Comparison of ENCODE assay signal across 9 cellular contexts in the genomic region with DNA sequence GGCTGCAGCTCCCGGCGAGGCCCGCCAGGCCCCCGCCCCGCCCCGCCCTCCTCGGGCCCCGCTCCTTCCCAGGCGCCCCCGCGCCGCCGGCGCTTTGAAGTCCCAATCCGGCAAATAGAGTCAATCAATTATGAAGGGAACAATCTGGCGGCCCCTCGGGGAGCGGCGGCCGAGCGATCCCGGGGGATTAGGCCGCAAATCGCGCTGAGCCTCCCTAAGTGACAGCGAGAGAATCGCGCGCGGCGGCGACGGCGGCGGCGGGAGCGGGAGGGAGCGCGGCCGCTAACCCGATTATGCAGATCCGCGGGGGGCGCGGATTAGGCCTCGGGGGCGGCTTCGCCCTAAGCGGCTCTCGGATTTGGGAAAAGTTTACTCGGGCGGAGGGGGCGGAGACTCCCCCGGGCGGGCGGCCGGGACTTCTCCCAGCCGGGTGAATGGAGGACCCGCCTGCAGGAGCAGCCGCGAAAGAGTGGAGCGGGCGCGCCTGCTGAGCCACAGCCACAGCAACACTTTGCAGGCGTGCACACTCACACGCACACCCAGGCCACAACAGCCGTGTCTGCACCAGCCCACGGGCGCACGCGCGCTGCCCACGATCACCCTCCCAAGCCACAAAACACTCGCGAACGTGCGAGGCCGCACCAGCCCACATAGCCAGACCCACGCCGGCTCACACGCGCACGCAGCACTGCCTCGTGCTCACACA. TPM values are rescaled to one million over a fixed set of nuclear protein-coding genes. Genes with fewer than 3 reads are reported as not detected.
DNase-seq lines count a peak whose midpoint lies in the region; ATAC-seq and TF ChIP-seq lines count a peak whose summit lies in the region.
"Had no signal": no experiment of that assay in that cellular context is flagged by ENCODE, and none has a peak within 500 bp of the region (broad histone marks: within the 10 kb centered on the region; RNA-seq: fewer than 3 reads in every experiment).

No MANE protein-coding gene starts in this region.

- H3K36me3 ChIP-seq in Caco-2 (ENCODE audit: control insufficient read depth, insufficient read depth, low read length): no peaks in the 10 kb centered on the region

- H3K4me3 Mint-ChIP-seq in Caco-2 (ENCODE audit: unreplicated experiment): peak overlapping the region; percentile 72

- DNase-seq in Caco-2: peak in 1 of 2 experiments; percentile 39
- peak; percentile 77 for DNase-seq in NCI-H1436 (lab: John Stamatoyannopoulos, UW)
- no peak for DNase-seq in astrocyte of the cerebellum (ENCODE audit: low read depth)
- DNase-seq in iPS-NIHi7 (ENCODE audit: extremely low spot score): peak; percentile 80
- peak; percentile 36 for DNase-seq in stimulated activated CD8-positive, alpha-beta memory T cell treated with anti-CD3 and anti-CD28 coated beads, Interleukin-4, amount 100 ng/mL, for 48 hours
- DNase-seq in Kasumi-1 (lab: John Stamatoyannopoulos, UW): no peak

- intact Hi-C loops in Caco-2 (cut with micrococcal nuclease; ENCODE audit: unreplicated experiment): no loop called here

- POLR2A ChIA-PET in Caco-2 (lab: Charles Lee): no interaction called here

- no peaks in the 10 kb centered on the region for H3K9me3 ChIP-seq in Caco-2

- H3K36me3 Mint-ChIP-seq in Caco-2 (ENCODE audit: insufficient read depth, unreplicated experiment): no peaks in the 10 kb centered on the region

- peaks cover 14% of the 10 kb centered on the region for H3K27me3 Mint-ChIP-seq in Caco-2 (ENCODE audit: insufficient read depth, unreplicated experiment)

- no peaks in the 10 kb centered on the region for H3K4me1 Mint-ChIP-seq in Caco-2 (ENCODE audit: low read depth, unreplicated experiment)

- in situ Hi-C loops in astrocyte of the cerebellum (cut with HindIII; ENCODE audit: low sequenced_read_pairs): no loop called here

- BruUV-seq in Caco-2 (replicated peaks; lab: Mats Ljungman, UMichigan): no TSS peak

- CTCF ChIA-PET in Caco-2 (lab: Charles Lee): interaction anchor here (0.7 kb wide), 1 partner anchor 13 kb away, joined by 3 read pairs; no protein-coding TSS in a partner anchor

- peak overlapping the region; percentile 48 for H3K4me3 ChIP-seq in Caco-2 (ENCODE audit: low read depth, low read length)
- H3K4me3 ChIP-seq in astrocyte of the cerebellum (ENCODE audit: low read depth, low read length): peak overlapping the region; percentile 48

- no peak overlapping the region for H3K27ac Mint-ChIP-seq in Caco-2 (ENCODE audit: unreplicated experiment)

- ATAC-seq in HG03565 (IDR thresholded peaks at IDR 0.05; ENCODE audit: unreplicated experiment): no peak
- ATAC-seq in HG03135 (IDR thresholded peaks at IDR 0.05; ENCODE audit: unreplicated experiment): no peak

- TF ChIP-seq CTCF in Caco-2 (IDR thresholded peaks at IDR 0.05; ENCODE audit: insufficient read depth in 1 of 2, low read depth in 1 of 2, low read length in 1 of 2, severe bottlenecking in 1 of 2, unreplicated experiment in 1 of 2) (no peak), astrocyte of the cerebellum (IDR thresholded peaks at IDR 0.05; ENCODE audit: low read depth, low read length, missing control alignments) (no peak)

- H3K27me3 ChIP-seq in Caco-2 (replicated peaks; ENCODE audit: control insufficient read depth, insufficient read depth, low read length): no peaks in the 10 kb centered on the region

- no peaks in the 10 kb centered on the region for H3K9me3 Mint-ChIP-seq in Caco-2 (ENCODE audit: unreplicated experiment)

- H3K4me1 ChIP-seq in Caco-2: no peaks in the 10 kb centered on the region

RNA-seq across cellular contexts. Expression of a gene that starts 23.0 kb away (rescaled TPM):
- total RNA-seq in Caco-2 (2022): 0.16 TPM in 1 of 2 replicates, not detected in the other
- total RNA-seq: HT1080 had no signal

Comparison
In these comparisons a context has a peak if more than half of its experiments do, and no peak if none do; other contexts are left out.
1. DNase-seq: peak in NCI-H1436 (single experiment), iPS-NIHi7 (single experiment) and stimulated activated CD8-positive, alpha-beta memory T cell treated with anti-CD3 and anti-CD28 coated beads, Interleukin-4, amount 100 ng/mL, for 48 hours (single experiment); none in astrocyte of the cerebellum (single experiment) and Kasumi-1 (0 of 2).